In genomic region chr10:3926675-3927525, GRCh38 we compare ENCODE assay signal across 13 cellular contexts.
DNase-seq lines count a peak whose midpoint lies in the region; ATAC-seq and TF ChIP-seq lines count a peak whose summit lies in the region.
"Had no signal": no experiment of that assay in that cellular context is flagged by ENCODE, and none has a peak within 500 bp of the region (broad histone marks: within the 10 kb centered on the region; RNA-seq: fewer than 3 reads in every experiment).

No MANE protein-coding gene starts in this region.

- no CpG with 5 or more reads among the region's 18 CpGs for WGBS in trophoblast cell (ENCODE audit: extremely low coverage, insufficient coverage, insufficient read length)

- H2AFZ ChIP-seq in trophoblast cell (ENCODE audit: insufficient read depth, low read length, poor library complexity): no peak overlapping the region
- H2AFZ ChIP-seq: GM23248 had no signal

- H2AK5ac ChIP-seq in trophoblast cell (ENCODE audit: low read length): no peak overlapping the region

- no peak overlapping the region for H3K9ac ChIP-seq in trophoblast cell (ENCODE audit: low read length)
- H3K9ac ChIP-seq: GM23248 had no signal

- H3K27me3 Mint-ChIP-seq in T-helper 1 cell treated with Interleukin-12 subunit alpha and Interleukin-12 subunit beta and Interleukin-4 antibody, amounts not matched to agents 30 μg/mL and 1 μg/mL, for 36 hours (ENCODE audit: low read depth): no peaks in the 10 kb centered on the region

- H3K36me3 Mint-ChIP-seq in T-helper 1 cell treated with Interleukin-12 subunit alpha and Interleukin-12 subunit beta and Interleukin-4 antibody, amounts not matched to agents 30 μg/mL and 1 μg/mL, for 36 hours (ENCODE audit: low read depth): peaks cover 2% of the 10 kb centered on the region

- no peak overlapping the region for H4K12ac ChIP-seq in trophoblast cell (ENCODE audit: low read depth, low read length)

- H3K4me1 Mint-ChIP-seq in T-helper 1 cell treated with Interleukin-12 subunit alpha and Interleukin-12 subunit beta and Interleukin-4 antibody, amounts not matched to agents 30 μg/mL and 1 μg/mL, for 36 hours (ENCODE audit: low read depth): peaks cover 20% of the 10 kb centered on the region

- peak overlapping the region; percentile 2 for H3K27ac Mint-ChIP-seq in T-helper 1 cell treated with Interleukin-12 subunit alpha and Interleukin-12 subunit beta and Interleukin-4 antibody, amounts not matched to agents 30 μg/mL and 1 μg/mL, for 36 hours

- H3K4me3 ChIP-seq in choroid plexus epithelial cell (ENCODE audit: low read depth, low read length) (no peak overlapping the region), trophoblast cell (ENCODE audit: low read depth, low read length) (no peak overlapping the region)
- H3K4me3 ChIP-seq: GM23248, psoas muscle had no signal

- no peak overlapping the region for H3K23ac ChIP-seq in trophoblast cell (ENCODE audit: low read length)

- peaks cover 6% of the 10 kb centered on the region in 2 experiments for H3K4me1 ChIP-seq in trophoblast cell (ENCODE audit: control insufficient read depth in 1 of 2, insufficient read depth in 2 of 2, low read length in 2 of 2)
- H3K4me1 ChIP-seq: psoas muscle had no signal

- H2BK120ac ChIP-seq in trophoblast cell (ENCODE audit: insufficient read depth, low read length, poor library complexity): no peak overlapping the region

- H3K4me2 ChIP-seq in trophoblast cell (ENCODE audit: low read length): no peak overlapping the region

- peak; percentile 38 for DNase-seq in NCI-H2107 treated with DMSO at 0.1 percent for 48 hours (lab: John Stamatoyannopoulos, UW; ENCODE audit: unreplicated experiment)
- DNase-seq in NCI-H2107 (lab: John Stamatoyannopoulos, UW): no peak
- peak; percentile 69 for DNase-seq in choroid plexus epithelial cell (ENCODE audit: low read depth)
- peak; percentile 97 to 99 for DNase-seq in trophoblast cell
- no peak for DNase-seq in stimulated activated CD4-positive, alpha-beta T cell treated with anti-CD3 and anti-CD28 coated beads, Interleukin-2, amount 100 ng/mL, for 24 hours
- DNase-seq in AG08396 (ENCODE audit: low spot score): no peak
- DNase-seq: anterior cingulate cortex, GM23248, NCI-H1694, psoas muscle had no signal

- H4K91ac ChIP-seq in trophoblast cell (ENCODE audit: low read depth, low read length): no peak overlapping the region

- H3K9me3 ChIP-seq in trophoblast cell (ENCODE audit: insufficient read depth, low read depth, low read length): no peaks in the 10 kb centered on the region
- H3K9me3 ChIP-seq: psoas muscle had no signal

- H2BK12ac ChIP-seq in trophoblast cell (ENCODE audit: low read length): no peak overlapping the region

- H4K8ac ChIP-seq in trophoblast cell (ENCODE audit: low read depth, low read length): no peak overlapping the region

- no peak overlapping the region for H3K18ac ChIP-seq in trophoblast cell (ENCODE audit: low read length)

- no peaks in the 10 kb centered on the region for H3K36me3 ChIP-seq in trophoblast cell (ENCODE audit: control insufficient read depth in 1 of 2, insufficient read depth in 2 of 2, low read length in 2 of 2)

- peaks cover 7% of the 10 kb centered on the region for H3K79me1 ChIP-seq in trophoblast cell (ENCODE audit: low read length)

- peaks cover 5% of the 10 kb centered on the region for H3K9me3 Mint-ChIP-seq in T-helper 1 cell treated with Interleukin-12 subunit alpha and Interleukin-12 subunit beta and Interleukin-4 antibody, amounts not matched to agents 30 μg/mL and 1 μg/mL, for 36 hours

- no peaks in the 10 kb centered on the region for H3K27me3 ChIP-seq in trophoblast cell (ENCODE audit: insufficient read depth, low read length)

- H3K4ac ChIP-seq in trophoblast cell (ENCODE audit: low read depth, low read length): no peak overlapping the region

- no peak overlapping the region for H3K14ac ChIP-seq in trophoblast cell (ENCODE audit: low read length)

- no peaks in the 10 kb centered on the region for H3K79me2 ChIP-seq in trophoblast cell (ENCODE audit: control insufficient read depth, insufficient read depth, low read length, poor library complexity)

- no peak overlapping the region for H3K27ac ChIP-seq in trophoblast cell (ENCODE audit: low read depth, low read length)
- H3K27ac ChIP-seq: 22Rv1, GM23248, psoas muscle had no signal

- TF ChIP-seq CTCF in choroid plexus epithelial cell (conservative IDR thresholded peaks at IDR 0.05; ENCODE audit: low read depth, low read length): no peak

- H2BK5ac ChIP-seq in trophoblast cell (ENCODE audit: low read depth, low read length, poor library complexity): no peak overlapping the region

- no peak for ATAC-seq in HG03342 (IDR thresholded peaks at IDR 0.05; ENCODE audit: unreplicated experiment)
- ATAC-seq: psoas muscle had no signal

- H3K4me3 Mint-ChIP-seq in T-helper 1 cell treated with Interleukin-12 subunit alpha and Interleukin-12 subunit beta and Interleukin-4 antibody, amounts not matched to agents 30 μg/mL and 1 μg/mL, for 36 hours: no peak overlapping the region

Comparison
In these comparisons a context has a peak if more than half of its experiments do, and no peak if none do; other contexts are left out.
1. DNase-seq: peak in NCI-H2107 treated with DMSO at 0.1 percent for 48 hours (single experiment), choroid plexus epithelial cell (single experiment) and trophoblast cell (2 of 2); none in NCI-H2107 (single experiment), stimulated activated CD4-positive, alpha-beta T cell treated with anti-CD3 and anti-CD28 coated beads, Interleukin-2, amount 100 ng/mL, for 24 hours (0 of 2) and AG08396 (single experiment).